Comparison of ENCODE assay signal across 18 cellular contexts in the genomic region with DNA sequence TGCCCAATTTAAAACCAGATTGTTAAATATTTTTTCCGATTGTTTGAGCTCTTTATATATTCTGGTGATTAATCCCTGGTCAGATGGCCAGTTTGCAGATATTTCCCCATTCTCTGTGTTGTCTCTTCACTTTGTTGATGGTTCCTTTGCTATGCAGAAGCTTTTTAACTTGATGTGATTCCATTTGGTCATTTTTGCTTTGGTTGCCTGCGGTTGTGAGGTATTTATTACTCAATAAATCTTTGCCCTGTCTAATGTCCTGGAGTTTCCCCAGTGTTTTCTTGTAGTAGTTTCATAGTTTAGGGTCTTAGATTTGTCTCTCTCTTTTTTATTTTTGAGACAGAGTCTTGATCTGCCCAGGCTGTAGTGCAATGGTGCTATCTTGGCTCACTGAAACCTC.
"Had no signal": no experiment of that assay in that cellular context is flagged by ENCODE, and none has a peak within 500 bp of the region (broad histone marks: within the 10 kb centered on the region; RNA-seq: fewer than 3 reads in every experiment).

No MANE protein-coding gene starts in this region.

- ATAC-seq: effector memory CD8-positive, alpha-beta T cell; gastroesophageal sphincter; left lobe of liver; right lobe of liver; stimulated activated naive B cell treated with anti-CD40 and anti-IgM and Interleukin-4, amounts not matched to agents 10 μg/mL and 1 μg/mL and 100 μg/mL, for 72 hours had no signal

- H3K27me3 Mint-ChIP-seq: dendritic cell treated with granulocyte-macrophage colony-stimulating factor and Interleukin-4, amounts not matched to agents 40 ng/mL and 50 ng/mL, for 4 days; effector memory CD8-positive, alpha-beta T cell; naive B cell; stimulated activated naive B cell treated with anti-CD40 and anti-IgM and Interleukin-4, amounts not matched to agents 10 μg/mL and 1 μg/mL and 100 μg/mL, for 72 hours had no signal

- H3K4me3 Mint-ChIP-seq: dendritic cell treated with granulocyte-macrophage colony-stimulating factor and Interleukin-4, amounts not matched to agents 40 ng/mL and 50 ng/mL, for 4 days; effector memory CD8-positive, alpha-beta T cell; naive B cell; nephron; stimulated activated naive B cell treated with anti-CD40 and anti-IgM and Interleukin-4, amounts not matched to agents 10 μg/mL and 1 μg/mL and 100 μg/mL, for 72 hours had no signal

- H3K9me3 Mint-ChIP-seq: dendritic cell treated with granulocyte-macrophage colony-stimulating factor and Interleukin-4, amounts not matched to agents 40 ng/mL and 50 ng/mL, for 4 days; effector memory CD8-positive, alpha-beta T cell; naive B cell; nephron; stimulated activated naive B cell treated with anti-CD40 and anti-IgM and Interleukin-4, amounts not matched to agents 10 μg/mL and 1 μg/mL and 100 μg/mL, for 72 hours had no signal

- H3K4me1 Mint-ChIP-seq: nephron; stimulated activated naive B cell treated with anti-CD40 and anti-IgM and Interleukin-4, amounts not matched to agents 10 μg/mL and 1 μg/mL and 100 μg/mL, for 72 hours had no signal

- DNase-seq: effector memory CD8-positive, alpha-beta T cell; glutamatergic neuron; islet precursor cell; midbrain; naive B cell; right lobe of liver; spleen; stimulated activated CD4-positive, alpha-beta T cell treated with anti-CD3 and anti-CD28 coated beads, Interleukin-15, amount 100 ng/mL, for 24 hours; stimulated activated CD4-positive, alpha-beta T cell treated with anti-CD3 and anti-CD28 coated beads, Interleukin-2, amount 100 ng/mL, for 24 hours; stimulated activated CD4-positive, alpha-beta T cell treated with anti-CD3 and anti-CD28 coated beads, Interleukin-4, amount 100 ng/mL, for 4 hours; stimulated activated naive B cell treated with anti-CD40 and anti-IgM and Interleukin-4, amounts not matched to agents 10 μg/mL and 1 μg/mL and 100 μg/mL, for 72 hours; stomach; substantia nigra; trophoblast cell had no signal

- H3K27ac Mint-ChIP-seq: dendritic cell treated with granulocyte-macrophage colony-stimulating factor and Interleukin-4, amounts not matched to agents 40 ng/mL and 50 ng/mL, for 4 days; effector memory CD8-positive, alpha-beta T cell; nephron; stimulated activated naive B cell treated with anti-CD40 and anti-IgM and Interleukin-4, amounts not matched to agents 10 μg/mL and 1 μg/mL and 100 μg/mL, for 72 hours had no signal
